ENCODE assay signal across 20 cellular contexts in genomic region chr1:82086739-82087138, GRCh38.
DNase-seq lines count a peak whose midpoint lies in the region; ATAC-seq lines count a peak whose summit lies in the region.
"Had no signal": no experiment of that assay in that cellular context is flagged by ENCODE, and none has a peak within 500 bp of the region (broad histone marks: within the 10 kb centered on the region; RNA-seq: fewer than 3 reads in every experiment).

No MANE protein-coding gene starts in this region.

- no peak overlapping the region for H3K14ac ChIP-seq in neuronal stem cell (ENCODE audit: low read length)

- no peak overlapping the region for H3K18ac ChIP-seq in neuronal stem cell (ENCODE audit: low read length)

- no peak overlapping the region for H2BK12ac ChIP-seq in neuronal stem cell (ENCODE audit: low read length)

- H3K4me1 ChIP-seq in neuronal stem cell (ENCODE audit: control insufficient read depth in 2 of 2, insufficient read depth in 1 of 2, low read depth in 1 of 2, low read length in 2 of 2): no peaks in the 10 kb centered on the region
- H3K4me1 ChIP-seq: right atrium auricular region, testis had no signal

- H3K27ac ChIP-seq in neuronal stem cell (replicated peaks; ENCODE audit: low read length): no peak overlapping the region
- H3K27ac ChIP-seq: testis had no signal

- H3K27me3 ChIP-seq in neuronal stem cell (ENCODE audit: control insufficient read depth in 3 of 3, insufficient read depth in 3 of 3, low read depth in 1 of 3, low read length in 3 of 3): no peaks in the 10 kb centered on the region
- H3K27me3 ChIP-seq: right atrium auricular region, testis had no signal

- H2BK5ac ChIP-seq in neuronal stem cell (ENCODE audit: low read length): no peak overlapping the region

- H3K4me3 ChIP-seq in neuronal stem cell (ENCODE audit: low read length in 2 of 2): no peak overlapping the region
- H3K4me3 ChIP-seq: right atrium auricular region, testis had no signal

- no peak overlapping the region for H2AFZ ChIP-seq in neuronal stem cell (ENCODE audit: low read length)

- H3K23ac ChIP-seq in neuronal stem cell (ENCODE audit: low read depth, low read length, poor library complexity): no peak overlapping the region

- WGBS in neuronal stem cell (ENCODE audit: extremely low coverage in 2 of 2, insufficient read length in 2 of 2, insufficient replicate concordance in 1 of 2), 2 donors: no CpG with 5 or more reads among the region's 2 CpGs

- no peaks in the 10 kb centered on the region for H3K79me1 ChIP-seq in neuronal stem cell (ENCODE audit: low read depth, low read length)

- H2AK5ac ChIP-seq in neuronal stem cell (ENCODE audit: low read depth, low read length): no peak overlapping the region

- H3K4ac ChIP-seq in neuronal stem cell (ENCODE audit: low read length): no peak overlapping the region

- DNase-seq in Daoy (ENCODE audit: low read depth) (peak; percentile 14), LHCN-M2 (ENCODE audit: low read depth) (peak; percentile 57), fibroblast of gingiva (ENCODE audit: low read depth) (peak; percentile 24), neuronal stem cell (ENCODE audit: low spot score) (no peak), NCI-H1436 treated with DMSO at 0.1 percent for 48 hours (lab: John Stamatoyannopoulos, UW) (no peak), mesenteric fat pad (ENCODE audit: low spot score) (no peak), NCI-H187 treated with DMSO at 0.1 percent for 48 hours (lab: John Stamatoyannopoulos, UW) (no peak)
- DNase-seq: activated CD4-positive, alpha-beta T cell treated with anti-CD3 and anti-CD28 coated beads for 36 hours; activated CD8-positive, alpha-beta memory T cell treated with anti-CD3 and anti-CD28 coated beads, Interleukin-2, amount 10 ng/mL, durations not matched to agents 7 days and 5 days; activated naive CD8-positive, alpha-beta T cell treated with anti-CD3 and anti-CD28 coated beads, Interleukin-2, amount 10 ng/mL, durations not matched to agents 7 days and 5 days; H9; NCI-H2081; NCI-H446 treated with DMSO at 0.1 percent for 48 hours; nucleus accumbens; stimulated activated CD4-positive, alpha-beta T cell treated with anti-CD3 and anti-CD28 coated beads, Interleukin-15, amount 100 ng/mL, for 24 hours; testis had no signal

- H4K8ac ChIP-seq in neuronal stem cell (ENCODE audit: low read depth, low read length): no peak overlapping the region

- H2BK15ac ChIP-seq in neuronal stem cell (ENCODE audit: low read length): no peak overlapping the region

- H2BK120ac ChIP-seq in neuronal stem cell (ENCODE audit: low read depth, low read length): no peak overlapping the region

- H3K4me2 ChIP-seq in neuronal stem cell (ENCODE audit: insufficient read depth, low read length, poor library complexity, severe bottlenecking): no peak overlapping the region

- H3K36me3 ChIP-seq in neuronal stem cell (replicated peaks in 1 of 2; ENCODE audit: control insufficient read depth in 2 of 2, insufficient read depth in 2 of 2, low read length in 2 of 2): no peaks in the 10 kb centered on the region
- H3K36me3 ChIP-seq: right atrium auricular region had no signal

- no peaks in the 10 kb centered on the region for H3K9me3 ChIP-seq in neuronal stem cell (replicated peaks in 1 of 2; ENCODE audit: control insufficient read depth in 2 of 2, insufficient read depth in 1 of 2, low read depth in 1 of 2, low read length in 2 of 2)
- H3K9me3 ChIP-seq: right atrium auricular region, testis had no signal

- H4K91ac ChIP-seq in neuronal stem cell (ENCODE audit: low read depth, low read length, poor library complexity): peak overlapping the region; percentile 90

- no peak overlapping the region for H3K9ac ChIP-seq in neuronal stem cell (ENCODE audit: low read depth, low read length, poor library complexity)

- ATAC-seq in HG03135 (IDR thresholded peaks at IDR 0.05; ENCODE audit: unreplicated experiment): no peak
- ATAC-seq: activated CD4-positive, alpha-beta T cell treated with anti-CD3 and anti-CD28 coated beads for 36 hours; activated CD8-positive, alpha-beta memory T cell treated with anti-CD3 and anti-CD28 coated beads, Interleukin-2, amount 10 ng/mL, durations not matched to agents 7 days and 5 days; left lobe of liver; stimulated activated effector memory CD8-positive, alpha-beta T cell treated with anti-CD3 and anti-CD28 coated beads, Interleukin-12 subunit alpha, Interleukin-12 subunit beta, amount 100 ng/mL, for 72 hours had no signal

Comparison
In these comparisons a context has a peak if more than half of its experiments do, and no peak if none do; other contexts are left out.
1. DNase-seq: peak in Daoy (single experiment), LHCN-M2 (single experiment) and fibroblast of gingiva (single experiment); none in neuronal stem cell (single experiment), NCI-H1436 treated with DMSO at 0.1 percent for 48 hours (single experiment), mesenteric fat pad (single experiment) and NCI-H187 treated with DMSO at 0.1 percent for 48 hours (single experiment).